Comparison of ENCODE assay signal across 34 cellular contexts in the genomic region with DNA sequence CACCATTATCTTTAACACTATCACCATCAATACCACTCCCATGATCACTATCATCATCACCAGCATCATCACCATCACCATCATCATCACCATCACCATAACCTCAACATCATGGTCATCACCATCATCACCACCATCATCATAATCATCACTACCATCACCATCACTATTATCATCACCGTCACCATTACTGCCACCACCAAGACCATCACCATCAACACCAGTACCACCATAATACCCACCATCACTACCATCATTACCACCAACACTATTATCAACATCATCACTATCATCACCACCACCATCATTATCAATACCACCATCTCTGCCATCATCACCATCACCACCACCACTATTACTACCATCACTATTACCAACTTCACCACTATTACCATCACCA. TPM values are rescaled to one million over a fixed set of nuclear protein-coding genes. Genes with fewer than 3 reads are reported as not detected.
"Had no signal": no experiment of that assay in that cellular context is flagged by ENCODE, and none has a peak within 500 bp of the region (broad histone marks: within the 10 kb centered on the region; RNA-seq: fewer than 3 reads in every experiment).

No MANE protein-coding gene starts in this region.

- H3K9me3 Mint-ChIP-seq: dendritic cell treated with granulocyte-macrophage colony-stimulating factor and Interleukin-4, amounts not matched to agents 40 ng/mL and 50 ng/mL, for 4 days; effector memory CD8-positive, alpha-beta T cell; mesothelial cell of epicardium had no signal

- H3K4me3 ChIP-seq: colonic mucosa, esophagus squamous epithelium, gastrocnemius medialis, heart right ventricle, left lung, lower lobe of right lung, mucosa of descending colon had no signal

- H3K27ac ChIP-seq: colonic mucosa, epithelial cell of prostate, esophagus squamous epithelium, gastrocnemius medialis, heart right ventricle, left lung, lower lobe of right lung had no signal

- ATAC-seq: effector memory CD8-positive, alpha-beta T cell; gastrocnemius medialis; heart right ventricle; left cardiac atrium; left ventricle myocardium superior; mucosa of descending colon had no signal

- H3K36me3 ChIP-seq: colonic mucosa, esophagus squamous epithelium, gastrocnemius medialis, heart right ventricle, left lung, lower lobe of right lung had no signal

- H3K4me1 Mint-ChIP-seq: mesothelial cell of epicardium had no signal

- H3K27me3 ChIP-seq: colonic mucosa, gastrocnemius medialis, left lung had no signal

- H3K9me3 ChIP-seq: colonic mucosa, esophagus squamous epithelium, gastrocnemius medialis, lower lobe of right lung, mucosa of descending colon had no signal

- FAIRE-seq: endometrium, islet of Langerhans, keratinocyte had no signal

- H3K4me3 Mint-ChIP-seq: dendritic cell treated with granulocyte-macrophage colony-stimulating factor and Interleukin-4, amounts not matched to agents 40 ng/mL and 50 ng/mL, for 4 days; effector memory CD8-positive, alpha-beta T cell; endodermal cell; mesothelial cell of epicardium had no signal

- H3K4me1 ChIP-seq: colonic mucosa, esophagus squamous epithelium, gastrocnemius medialis, heart right ventricle, left lung, lower lobe of right lung had no signal

- H3K27ac Mint-ChIP-seq: dendritic cell treated with granulocyte-macrophage colony-stimulating factor and Interleukin-4, amounts not matched to agents 40 ng/mL and 50 ng/mL, for 4 days; effector memory CD8-positive, alpha-beta T cell; endodermal cell; mesothelial cell of epicardium had no signal

- DNase-seq: colonic mucosa; cortex of kidney; effector CD8-positive, alpha-beta T cell; effector memory CD8-positive, alpha-beta T cell; endodermal cell; erythroblast; esophagus squamous epithelium; foreskin fibroblast; foreskin melanocyte; gastrocnemius medialis; glutamatergic neuron; head of caudate nucleus; heart right ventricle; hippocampal formation; left cardiac atrium; left lung; left ventricle myocardium superior; lower lobe of right lung; mesenchymal stem cell; mucosa of descending colon had no signal

- H3K36me3 Mint-ChIP-seq: mesothelial cell of epicardium had no signal

RNA-seq across cellular contexts. Expression of a gene that starts 32.7 kb away (rescaled TPM):
- total RNA-seq: colonic mucosa, dermis microvascular lymphatic vessel endothelial cell, esophagus mucosa, esophagus squamous epithelium, gastrocnemius medialis, heart right ventricle, kidney epithelial cell, left cardiac atrium, left lung, left ventricle myocardium superior, lower lobe of right lung, lung microvascular endothelial cell, mesenteric fat pad, mesothelial cell of epicardium, mucosa of descending colon, myocyte had no signal
- polyA plus RNA-seq: heart right ventricle, keratinocyte had no signal

RNA-seq across cellular contexts. Expression of a gene that starts 43.1 kb away (rescaled TPM):
- total RNA-seq: colonic mucosa, dermis microvascular lymphatic vessel endothelial cell, esophagus mucosa, esophagus squamous epithelium, gastrocnemius medialis, glomerular endothelial cell, left cardiac atrium, left ventricle myocardium superior, lower leg skin, lower lobe of right lung, lung microvascular endothelial cell, mesenteric fat pad, mucosa of descending colon, myocyte had no signal
- polyA plus RNA-seq: heart right ventricle, keratinocyte had no signal
